ENCODE assay signal across 1 cellular context in genomic region chr21:43741425-43742096, GRCh38.
TF ChIP-seq lines count a peak whose summit lies in the region.

No MANE protein-coding gene starts in this region.

TF ChIP-seq in HepG2, 621 proteins besides CTCF, POLR2A, EP300 and RAD21:
- TF ChIP-seq AGO2 (optimal IDR thresholded peaks at IDR 0.05; ENCODE audit: low read depth, low read length) (peak; percentile 18), KDM3A (CRISPR knock-in tag; IDR thresholded peaks at IDR 0.05; ENCODE audit: low read depth) (no peak)
- TF ChIP-seq, protein P1, sequence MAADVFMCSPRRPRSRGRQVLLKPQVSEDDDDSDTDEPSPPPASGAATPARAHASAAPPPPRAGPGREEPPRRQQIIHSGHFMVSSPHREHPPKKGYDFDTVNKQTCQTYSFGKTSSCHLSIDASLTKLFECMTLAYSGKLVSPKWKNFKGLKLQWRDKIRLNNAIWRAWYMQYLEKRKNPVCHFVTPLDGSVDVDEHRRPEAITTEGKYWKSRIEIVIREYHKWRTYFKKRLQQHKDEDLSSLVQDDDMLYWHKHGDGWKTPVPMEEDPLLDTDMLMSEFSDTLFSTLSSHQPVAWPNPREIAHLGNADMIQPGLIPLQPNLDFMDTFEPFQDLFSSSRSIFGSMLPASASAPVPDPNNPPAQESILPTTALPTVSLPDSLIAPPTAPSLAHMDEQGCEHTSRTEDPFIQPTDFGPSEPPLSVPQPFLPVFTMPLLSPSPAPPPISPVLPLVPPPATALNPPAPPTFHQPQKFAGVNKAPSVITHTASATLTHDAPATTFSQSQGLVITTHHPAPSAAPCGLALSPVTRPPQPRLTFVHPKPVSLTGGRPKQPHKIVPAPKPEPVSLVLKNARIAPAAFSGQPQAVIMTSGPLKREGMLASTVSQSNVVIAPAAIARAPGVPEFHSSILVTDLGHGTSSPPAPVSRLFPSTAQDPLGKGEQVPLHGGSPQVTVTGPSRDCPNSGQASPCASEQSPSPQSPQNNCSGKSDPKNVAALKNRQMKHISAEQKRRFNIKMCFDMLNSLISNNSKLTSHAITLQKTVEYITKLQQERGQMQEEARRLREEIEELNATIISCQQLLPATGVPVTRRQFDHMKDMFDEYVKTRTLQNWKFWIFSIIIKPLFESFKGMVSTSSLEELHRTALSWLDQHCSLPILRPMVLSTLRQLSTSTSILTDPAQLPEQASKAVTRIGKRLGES (CRISPR knock-in tag; IDR thresholded peaks at IDR 0.05; ENCODE audit: borderline replicate concordance) = no peak
